Comparison of ENCODE assay signal across 36 cellular contexts in the genomic region with DNA sequence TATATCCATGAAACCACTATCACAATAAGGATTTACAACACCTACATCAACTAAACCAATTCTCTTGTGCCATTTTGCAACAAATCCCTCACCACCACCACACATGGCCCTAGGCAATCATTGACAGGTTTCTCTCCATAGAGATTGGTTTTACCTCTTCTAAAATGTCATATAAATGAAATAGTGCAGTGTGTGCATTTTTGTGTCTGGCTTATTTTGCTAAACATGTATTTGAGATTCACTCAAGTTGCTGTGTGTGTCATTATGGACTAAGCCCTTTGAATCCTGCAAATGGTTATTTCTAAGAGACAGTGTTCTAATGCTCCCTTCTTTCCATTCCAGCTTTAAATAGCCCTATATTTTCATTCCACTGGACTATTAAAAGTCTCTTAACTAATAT.
"Had no signal": no experiment of that assay in that cellular context is flagged by ENCODE, and none has a peak within 500 bp of the region (broad histone marks: within the 10 kb centered on the region; RNA-seq: fewer than 3 reads in every experiment).

No MANE protein-coding gene starts in this region.

- H3K4me3 ChIP-seq: MG63 had no signal

- H3K9me3 ChIP-seq: MG63 had no signal

- H3K36me3 ChIP-seq: MG63 had no signal

- DNase-seq: Kasumi-1, MG63, MM.1S, MV-4-11, NCI-H1048, NCI-H1092, NCI-H1092 treated with DMSO at 0.1 percent for 48 hours, NCI-H1105, NCI-H1105 treated with DMSO at 0.1 percent for 48 hours, NCI-H1417, NCI-H1417 treated with DMSO at 0.1 percent for 48 hours, NCI-H1436, NCI-H1436 treated with DMSO at 0.1 percent for 48 hours, NCI-H146, NCI-H1694, NCI-H1694 treated with DMSO at 0.1 percent for 48 hours, NCI-H187, NCI-H187 treated with DMSO at 0.1 percent for 48 hours, NCI-H1930, NCI-H2029, NCI-H2029 treated with DMSO at 0.1 percent for 48 hours, NCI-H2081, NCI-H2081 treated with DMSO at 0.1 percent for 48 hours, NCI-H2107, NCI-H2171, NCI-H2171 treated with DMSO at 0.1 percent for 48 hours, NCI-H2227 treated with DMSO at 0.1 percent for 48 hours, NCI-H226, NCI-H345, NCI-H446, NCI-H446 treated with DMSO at 0.1 percent for 48 hours, NCI-H510A, NCI-H510A treated with DMSO at 0.1 percent for 48 hours, NCI-H524, NCI-H524 treated with DMSO at 0.1 percent for 48 hours, NCI-H526 had no signal

- H3K27me3 ChIP-seq: MG63 had no signal
